In the genomic region with DNA sequence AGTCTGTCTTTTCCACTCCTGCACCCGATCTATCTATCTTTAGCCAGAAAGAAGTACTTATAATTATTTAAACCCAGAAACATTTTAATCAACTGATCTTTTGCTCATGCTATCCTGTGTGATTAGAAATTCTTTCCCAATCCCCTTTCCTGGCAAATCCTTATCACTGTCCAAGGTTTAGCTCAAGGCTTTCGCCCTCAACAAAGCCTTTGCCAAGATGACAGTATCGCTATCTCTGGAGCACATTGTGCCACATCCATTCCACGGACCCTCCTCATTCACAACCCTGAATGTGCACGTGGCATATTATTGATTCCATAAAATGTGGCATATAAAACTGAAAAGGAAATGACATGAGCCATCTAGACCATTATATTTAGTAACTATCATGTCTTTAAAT, we compare ENCODE assay signal across 23 cellular contexts.
DNase-seq lines count a peak whose midpoint lies in the region; ATAC-seq, FAIRE-seq and TF ChIP-seq lines count a peak whose summit lies in the region.
"Had no signal": no experiment of that assay in that cellular context is flagged by ENCODE, and none has a peak within 500 bp of the region (broad histone marks: within the 10 kb centered on the region; RNA-seq: fewer than 3 reads in every experiment).

No MANE protein-coding gene starts in this region.

- CTCF ChIA-PET in HepG2 (lab: Yijun Ruan, JAX; ENCODE audit: low intra/inter-chr PET ratio, low total read pairs) = no interaction called here

- H2AFZ ChIP-seq in HepG2 (ENCODE audit: low read length) = no peak overlapping the region

- H3K9ac ChIP-seq in liver (ENCODE audit: low read depth in 1 of 2, low read length in 2 of 2) (no peak overlapping the region), HepG2 (ENCODE audit: insufficient read depth, low read depth, low read length) (no peak overlapping the region)
- H3K9ac ChIP-seq: BLaER1 treated with 17β-estradiol and CSF1 and Interleukin-3, amounts not matched to agents 10 nM and 100 nM had no signal

- no peak overlapping the region for H3K4me2 ChIP-seq in HepG2 (ENCODE audit: low read depth, low read length)
- H3K4me2 ChIP-seq: A549; BLaER1 treated with 17β-estradiol and CSF1 and Interleukin-3, amounts not matched to agents 10 nM and 100 nM had no signal

- no peak overlapping the region for H3K4me3 ChIP-seq in liver (ENCODE audit: low read depth in 1 of 3, low read length in 3 of 3)
- no peak overlapping the region for H3K4me3 ChIP-seq in HepG2 (replicated peaks in 1 of 3; ENCODE audit: insufficient read depth in 1 of 3, low read depth in 2 of 3, low read length in 3 of 3)
- H3K4me3 ChIP-seq in adrenal gland = no peak overlapping the region
- peak overlapping the region; percentile 9 for H3K4me3 ChIP-seq in mucosa of descending colon
- H3K4me3 ChIP-seq: A549; BLaER1 treated with 17β-estradiol and CSF1 and Interleukin-3, amounts not matched to agents 10 nM and 100 nM had no signal

- no peak for TF ChIP-seq POLR2A in HepG2 (IDR thresholded peaks at IDR 0.05; ENCODE audit: insufficient read depth in 1 of 2, low read depth in 2 of 2, low read length in 2 of 2)
- no peak for TF ChIP-seq POLR2A in adrenal gland (IDR thresholded peaks at IDR 0.05)

- TF ChIP-seq CTCF in liver (IDR thresholded peaks at IDR 0.05; ENCODE audit: low read depth, low read length, missing input control) (no peak), HepG2 (CRISPR knock-in tag; IDR thresholded peaks at IDR 0.05) (no peak), adrenal gland (IDR thresholded peaks at IDR 0.05) (no peak), mucosa of descending colon (IDR thresholded peaks at IDR 0.05) (no peak)

- ATAC-seq in HepG2 = no peak
- peak; percentile 97 for ATAC-seq in left lobe of liver
- ATAC-seq in mucosa of descending colon = no peak
- no peak for ATAC-seq in GM21786 (IDR thresholded peaks at IDR 0.05; ENCODE audit: unreplicated experiment)
- ATAC-seq: A549; CD8-positive, alpha-beta T cell had no signal

- WGBS in liver = 33% methylated on average over 5 of the region's 5 CpGs
- WGBS in HepG2 (ENCODE audit: low lambda C conversion rate) = 11% methylated on average over 5 of the region's 5 CpGs
- WGBS in adrenal gland, 4 donors = 42 to 51% (median 46%) methylated on average over 5 of the region's 5 CpGs

- TF ChIP-seq EP300 in HepG2 (IDR thresholded peaks at IDR 0.05; ENCODE audit: low read depth in 2 of 2, low read length in 2 of 2) = no peak
- TF ChIP-seq EP300 in HepG2 (CRISPR knock-in tag; IDR thresholded peaks at IDR 0.05; ENCODE audit: borderline replicate concordance) = no peak

- H3K27ac ChIP-seq in liver (ENCODE audit: low read depth in 1 of 2, low read length in 2 of 2) = peak overlapping the region in 1 of 2 donors; percentile 38
- no peak overlapping the region for H3K27ac ChIP-seq in HepG2 (ENCODE audit: extremely low read length, insufficient read depth, low read length)
- H3K27ac ChIP-seq in adrenal gland = peak overlapping the region in 1 of 5 donors; percentile 40
- H3K27ac ChIP-seq: 22Rv1; A549; BLaER1 treated with 17β-estradiol and CSF1 and Interleukin-3, amounts not matched to agents 10 nM and 100 nM; C4-2B had no signal

- intact Hi-C loops in HepG2 (cut with micrococcal nuclease; ENCODE audit: unreplicated experiment) = no loop called here
- intact Hi-C loops in adrenal gland (cut with DNase I) = no loop called here
- intact Hi-C loops in mucosa of descending colon (cut with DNase I, micrococcal nuclease) = no loop called here

- FAIRE-seq in HepG2 (lab: Jason Lieb, UNC) (no peak), urothelium cell line (lab: Jason Lieb, UNC) (no peak)
- FAIRE-seq: A549, D721Med, G401.6, GM12891, GM19239 had no signal

- no peaks in the 10 kb centered on the region for H3K79me2 ChIP-seq in HepG2 (ENCODE audit: insufficient read depth, low read length)

- H4K20me1 ChIP-seq in HepG2 (ENCODE audit: insufficient read depth, low read length) = no peaks in the 10 kb centered on the region
- H4K20me1 ChIP-seq: BLaER1 treated with 17β-estradiol and CSF1 and Interleukin-3, amounts not matched to agents 10 nM and 100 nM had no signal

- BruUV-seq in HepG2 (replicated peaks; lab: Mats Ljungman, UMichigan) = no TSS peak

- H3K4me1 ChIP-seq in liver (ENCODE audit: control insufficient read depth in 4 of 4, insufficient read depth in 4 of 4, low read length in 3 of 4) (peaks cover 0 to 19% (median 6%) of the 10 kb centered on the region in 4 donors), HepG2 (ENCODE audit: insufficient read depth, low read length) (no peaks in the 10 kb centered on the region), adrenal gland (replicated peaks in 1 of 2) (peaks cover 6 to 17% of the 10 kb centered on the region in 2 donors), mucosa of descending colon (ENCODE audit: low read depth) (no peaks in the 10 kb centered on the region)
- H3K4me1 ChIP-seq: A549; BLaER1 treated with 17β-estradiol and CSF1 and Interleukin-3, amounts not matched to agents 10 nM and 100 nM; Caco-2 had no signal

- H3K36me3 ChIP-seq in liver (ENCODE audit: control insufficient read depth in 4 of 4, insufficient read depth in 3 of 4, low read depth in 1 of 4, low read length in 3 of 4) = no peaks in the 10 kb centered on the region
- H3K36me3 ChIP-seq in HepG2 (replicated peaks in 1 of 2; ENCODE audit: control insufficient read depth in 1 of 2, insufficient read depth in 2 of 2, low read length in 2 of 2) = no peaks in the 10 kb centered on the region
- no peaks in the 10 kb centered on the region for H3K36me3 ChIP-seq in adrenal gland (replicated peaks in 1 of 2)
- H3K36me3 ChIP-seq in mucosa of descending colon (ENCODE audit: low read depth) = no peaks in the 10 kb centered on the region
- H3K36me3 ChIP-seq: BLaER1 treated with 17β-estradiol and CSF1 and Interleukin-3, amounts not matched to agents 10 nM and 100 nM had no signal

- POLR2A ChIA-PET in HepG2 (lab: Yijun Ruan, JAX) = no interaction called here

- in situ Hi-C loops in HepG2 (cut with HindIII; ENCODE audit: extremely low pct_ligation_motif_present, low pct_unique_long_range_greater_than_20kb) = no loop called here

- no peak for DNase-seq in HepG2 (ENCODE audit: low spot score)
- peak in 6 of 7 donors; percentile 33 to 65 (median 56) for DNase-seq in adrenal gland
- DNase-seq in left lobe of liver (ENCODE audit: low spot score) = peak; percentile 56
- no peak for DNase-seq in mucosa of descending colon
- no peak for DNase-seq in urothelium cell line (ENCODE audit: low spot score)
- no peak for DNase-seq in NCI-H1092 (lab: John Stamatoyannopoulos, UW)
- DNase-seq: AML-193; Caco-2; Calu3; CD4-positive, alpha-beta T cell; CD8-positive, alpha-beta T cell; DMS79 treated with DMSO at 0.1 percent for 48 hours; GF-D8 had no signal

- no peaks in the 10 kb centered on the region for H3K27me3 ChIP-seq in liver (ENCODE audit: control insufficient read depth in 4 of 4, insufficient read depth in 4 of 4, low read length in 3 of 4)
- H3K27me3 ChIP-seq in HepG2 (ENCODE audit: control insufficient read depth in 1 of 2, insufficient read depth in 2 of 2, low read length in 2 of 2) = no peaks in the 10 kb centered on the region
- H3K27me3 ChIP-seq in adrenal gland = no peaks in the 10 kb centered on the region
- H3K27me3 ChIP-seq: BLaER1 treated with 17β-estradiol and CSF1 and Interleukin-3, amounts not matched to agents 10 nM and 100 nM had no signal

- no peak for TF ChIP-seq RAD21 in liver (IDR thresholded peaks at IDR 0.05)
- TF ChIP-seq RAD21 in HepG2 (CRISPR knock-in tag; IDR thresholded peaks at IDR 0.05) = no peak

- H3K9me3 ChIP-seq in liver (ENCODE audit: control insufficient read depth in 4 of 4, low read length in 3 of 4) (no peaks in the 10 kb centered on the region), HepG2 (ENCODE audit: low read length) (no peaks in the 10 kb centered on the region), adrenal gland (replicated peaks in 1 of 3) (no peaks in the 10 kb centered on the region), mucosa of descending colon (no peaks in the 10 kb centered on the region)
- H3K9me3 ChIP-seq: A549; BLaER1 treated with 17β-estradiol and CSF1 and Interleukin-3, amounts not matched to agents 10 nM and 100 nM; Caco-2 had no signal

TF ChIP-seq in liver, 16 proteins besides CTCF, POLR2A, EP300 and RAD21:
- TF ChIP-seq RXRA (IDR thresholded peaks at IDR 0.05) (peak; percentile 56 to 76), GABPA (IDR thresholded peaks at IDR 0.05 in 1 of 2, conservative IDR thresholded peaks at IDR 0.05 in 1 of 2) (no peak), FOXA2 (IDR thresholded peaks at IDR 0.05) (no peak), YY1 (IDR thresholded peaks at IDR 0.05) (peak; percentile 29), FOXA1 (IDR thresholded peaks at IDR 0.05) (peak; percentile 6), HNF4A (conservative IDR thresholded peaks at IDR 0.05) (peak; percentile 66 to 79), TAF1 (conservative IDR thresholded peaks at IDR 0.05) (no peak), JUND (IDR thresholded peaks at IDR 0.05) (peak in 1 of 2 donors; percentile 39), SP1 (IDR thresholded peaks at IDR 0.05) (peak; percentile 30)
- TF ChIP-seq, protein P1, sequence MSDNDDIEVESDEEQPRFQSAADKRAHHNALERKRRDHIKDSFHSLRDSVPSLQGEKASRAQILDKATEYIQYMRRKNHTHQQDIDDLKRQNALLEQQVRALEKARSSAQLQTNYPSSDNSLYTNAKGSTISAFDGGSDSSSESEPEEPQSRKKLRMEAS (IDR thresholded peaks at IDR 0.05) = peak; percentile 31
TF ChIP-seq in liver: peak in this region for 7.

TF ChIP-seq in HepG2, 621 proteins besides CTCF, POLR2A, EP300 and RAD21:
- no peak for TF ChIP-seq TBX2 (CRISPR knock-in tag; IDR thresholded peaks at IDR 0.05; ENCODE audit: borderline replicate concordance)
- TF ChIP-seq, protein P2, sequence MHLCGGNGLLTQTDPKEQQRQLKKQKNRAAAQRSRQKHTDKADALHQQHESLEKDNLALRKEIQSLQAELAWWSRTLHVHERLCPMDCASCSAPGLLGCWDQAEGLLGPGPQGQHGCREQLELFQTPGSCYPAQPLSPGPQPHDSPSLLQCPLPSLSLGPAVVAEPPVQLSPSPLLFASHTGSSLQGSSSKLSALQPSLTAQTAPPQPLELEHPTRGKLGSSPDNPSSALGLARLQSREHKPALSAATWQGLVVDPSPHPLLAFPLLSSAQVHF (CRISPR knock-in tag; IDR thresholded peaks at IDR 0.05) = no peak
- no peak for TF ChIP-seq ZNF510 (CRISPR knock-in tag; IDR thresholded peaks at IDR 0.05; ENCODE audit: low read depth)
- no peak for TF ChIP-seq KLF11 (CRISPR knock-in tag; IDR thresholded peaks at IDR 0.05)
- no peak for TF ChIP-seq IKZF4 (CRISPR knock-in tag; IDR thresholded peaks at IDR 0.05; ENCODE audit: borderline replicate concordance, low read depth, not compliant biosample characterization)

Comparison
In these comparisons a context has a peak if more than half of its experiments do, and no peak if none do; other contexts are left out.
1. DNase-seq: peak in adrenal gland (6 of 7) and left lobe of liver (single experiment); none in HepG2 (single experiment), mucosa of descending colon (0 of 3), urothelium cell line (single experiment) and NCI-H1092 (single experiment).